Comparison of ENCODE assay signal across 13 cellular contexts in genomic region chr6:24606200-24606599, GRCh38.
DNase-seq lines count a peak whose midpoint lies in the region; ATAC-seq and TF ChIP-seq lines count a peak whose summit lies in the region.
"Had no signal": no experiment of that assay in that cellular context is flagged by ENCODE, and none has a peak within 500 bp of the region (broad histone marks: within the 10 kb centered on the region; RNA-seq: fewer than 3 reads in every experiment).

No MANE protein-coding gene starts in this region.

- DNase-seq in caudate nucleus (lab: John Stamatoyannopoulos, UW), result no peak
- no peak for DNase-seq in nephron progenitor cell
- DNase-seq in iPS-NIHi7 (ENCODE audit: extremely low spot score), result no peak
- DNase-seq in HK-2 (ENCODE audit: unreplicated experiment), result no peak
- DNase-seq: C1 segment of cervical spinal cord; Caco-2; CD4-positive, alpha-beta memory T cell; DMS153; DND-41; H7; HCEC 1CT had no signal

- H3K27ac ChIP-seq in caudate nucleus (ENCODE audit: low read depth, low read length), result peak overlapping the region; percentile 67

- H3K9ac ChIP-seq in Loucy (ENCODE audit: low read depth, low read length, poor library complexity, severe bottlenecking), result no peak overlapping the region

- no peak overlapping the region for H3K4me3 Mint-ChIP-seq in nephron progenitor cell
- H3K4me3 Mint-ChIP-seq: CD4-positive, alpha-beta memory T cell had no signal

- no peaks in the 10 kb centered on the region for H3K36me3 ChIP-seq in Loucy (ENCODE audit: insufficient read depth, low read length)

- no peaks in the 10 kb centered on the region for H3K9me2 ChIP-seq in Loucy (replicated peaks; ENCODE audit: low read depth, low read length)

- no peaks in the 10 kb centered on the region for H3K36me3 Mint-ChIP-seq in nephron progenitor cell (ENCODE audit: low read depth)
- H3K36me3 Mint-ChIP-seq: CD4-positive, alpha-beta memory T cell had no signal

- H2AFZ ChIP-seq in Loucy (ENCODE audit: low read length), result 0 out of 2 replicates have a peak overlapping the region, but pooled peaks have one; percentile 85

- peak overlapping the region; percentile 72 for H3K27ac Mint-ChIP-seq in nephron progenitor cell
- H3K27ac Mint-ChIP-seq: CD4-positive, alpha-beta memory T cell had no signal

- no peaks in the 10 kb centered on the region for H3K9me3 ChIP-seq in Loucy (ENCODE audit: insufficient read depth, low read depth, low read length)
- H3K9me3 ChIP-seq: Caco-2 had no signal

- no peaks in the 10 kb centered on the region for H3K27me3 ChIP-seq in Loucy (ENCODE audit: insufficient read depth, low read length, poor library complexity, severe bottlenecking)

- H3K4me1 Mint-ChIP-seq in nephron progenitor cell, result no peaks in the 10 kb centered on the region
- H3K4me1 Mint-ChIP-seq: CD4-positive, alpha-beta memory T cell had no signal

- H3F3A ChIP-seq in Loucy (ENCODE audit: low read depth), result no peaks in the 10 kb centered on the region

- H3K4me1 ChIP-seq in Loucy (ENCODE audit: insufficient read depth, low read length, poor library complexity, severe bottlenecking), result no peaks in the 10 kb centered on the region
- H3K4me1 ChIP-seq: Caco-2 had no signal

- H3K9me3 Mint-ChIP-seq in nephron progenitor cell, result no peaks in the 10 kb centered on the region
- H3K9me3 Mint-ChIP-seq: CD4-positive, alpha-beta memory T cell had no signal

- TF ChIP-seq CTCF in Loucy (conservative IDR thresholded peaks at IDR 0.05; ENCODE audit: low read length) (no peak), nephron progenitor cell (IDR thresholded peaks at IDR 0.05) (no peak)

- no peaks in the 10 kb centered on the region for H3K79me2 ChIP-seq in Loucy (ENCODE audit: insufficient read depth, low read length)

- ATAC-seq in HG03095 (IDR thresholded peaks at IDR 0.05; ENCODE audit: unreplicated experiment), result no peak

- no peaks in the 10 kb centered on the region for H4K20me1 ChIP-seq in Loucy (ENCODE audit: insufficient read depth, low read length, poor library complexity, severe bottlenecking)

- no peak overlapping the region for H3K4me3 ChIP-seq in Loucy (ENCODE audit: low read length, poor library complexity, severe bottlenecking)

- H3K27me3 Mint-ChIP-seq in nephron progenitor cell (ENCODE audit: low read depth, poor library complexity), result peaks cover 4% of the 10 kb centered on the region

- no peak overlapping the region for H3K4me2 ChIP-seq in Loucy (ENCODE audit: low read depth, low read length, poor library complexity, severe bottlenecking)
